ENCODE assay signal across 1 cellular context in genomic region chr9:37784291-37784639, GRCh38.
TF ChIP-seq lines count a peak whose summit lies in the region.

No MANE protein-coding gene starts in this region.

TF ChIP-seq in SK-N-SH, 30 proteins besides CTCF, POLR2A, EP300 and RAD21 (continued from another document):
- TF ChIP-seq, protein P1, sequence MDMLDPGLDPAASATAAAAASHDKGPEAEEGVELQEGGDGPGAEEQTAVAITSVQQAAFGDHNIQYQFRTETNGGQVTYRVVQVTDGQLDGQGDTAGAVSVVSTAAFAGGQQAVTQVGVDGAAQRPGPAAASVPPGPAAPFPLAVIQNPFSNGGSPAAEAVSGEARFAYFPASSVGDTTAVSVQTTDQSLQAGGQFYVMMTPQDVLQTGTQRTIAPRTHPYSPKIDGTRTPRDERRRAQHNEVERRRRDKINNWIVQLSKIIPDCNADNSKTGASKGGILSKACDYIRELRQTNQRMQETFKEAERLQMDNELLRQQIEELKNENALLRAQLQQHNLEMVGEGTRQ (IDR thresholded peaks at IDR 0.05; ENCODE audit: borderline replicate concordance, low read depth, low read length) = no peak
- no peak for TF ChIP-seq YY1 (IDR thresholded peaks at IDR 0.05; ENCODE audit: low read depth)
